Comparison of ENCODE assay signal across 9 cellular contexts in the genomic region with DNA sequence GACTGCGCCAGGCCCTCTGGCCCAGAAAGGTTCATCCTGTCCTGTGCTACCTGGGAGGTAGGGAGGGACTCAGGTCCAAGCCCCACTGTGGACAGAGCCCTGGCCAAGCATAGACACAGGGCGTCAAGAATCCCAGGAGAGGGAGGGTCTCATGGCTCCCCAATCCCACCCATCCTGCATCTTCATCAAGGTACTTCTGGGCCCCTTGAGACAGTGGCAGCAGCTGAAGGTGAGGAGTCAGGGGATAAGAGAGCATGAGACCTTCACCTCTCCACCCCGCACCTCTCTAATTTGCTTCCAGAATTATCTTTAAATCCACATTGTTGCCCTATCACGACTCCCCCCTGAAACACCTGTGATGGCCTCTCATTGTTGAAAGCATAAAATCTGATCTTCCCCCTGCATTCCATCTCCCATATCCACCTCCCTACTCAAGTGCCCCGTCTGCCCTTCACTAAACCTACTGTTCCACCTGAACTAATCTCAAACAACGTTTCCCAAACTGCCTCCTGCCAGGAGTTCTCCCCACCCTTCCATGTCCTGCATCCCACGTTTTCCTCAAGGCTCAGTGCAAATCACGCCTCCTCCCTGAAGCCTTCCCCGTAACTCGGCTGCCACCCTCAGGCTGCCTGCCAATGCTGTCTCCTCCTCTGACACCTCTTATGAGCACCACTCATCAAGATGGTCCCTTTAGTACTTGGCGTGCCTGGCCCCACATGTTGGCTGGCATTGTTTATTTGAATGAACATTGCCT. TPM values are rescaled to one million over a fixed set of nuclear protein-coding genes. Genes with fewer than 3 reads are reported as not detected.
A peak's percentile ranks its signal among the peaks of the same experiment; 100 is the strongest.
DNase-seq lines count a peak whose midpoint lies in the region; ATAC-seq and TF ChIP-seq lines count a peak whose summit lies in the region.
"Had no signal": no experiment of that assay in that cellular context is flagged by ENCODE, and none has a peak within 500 bp of the region (broad histone marks: within the 10 kb centered on the region; RNA-seq: fewer than 3 reads in every experiment).

No MANE protein-coding gene starts in this region.

- peaks cover 48% of the 10 kb centered on the region for H3K4me1 Mint-ChIP-seq in chondrocyte (ENCODE audit: low read depth)

- no peaks in the 10 kb centered on the region for H3K27me3 Mint-ChIP-seq in chondrocyte (ENCODE audit: low read depth)

- DNase-seq in ELR (ENCODE audit: low read depth) (peak; percentile 74), NCI-H446 treated with DMSO at 0.1 percent for 48 hours (lab: John Stamatoyannopoulos, UW) (peak; percentile 6), chondrocyte (ENCODE audit: low spot score) (no peak), mucosa of gallbladder (ENCODE audit: low spot score) (peak; percentile 48), NK-92 (lab: John Stamatoyannopoulos, UW; ENCODE audit: unreplicated experiment) (no peak)
- DNase-seq in effector CD8-positive, alpha-beta T cell (lab: John Stamatoyannopoulos, UW), result no peak
- DNase-seq in activated T-cell treated with anti-CD3 and anti-CD28 coated beads, Interleukin-2, amount 50 U/mL, for 1 hour, result no peak
- DNase-seq: occipital lobe had no signal

- H3K27ac Mint-ChIP-seq in chondrocyte (ENCODE audit: unreplicated experiment), result peak overlapping the region; percentile 79

- no peaks in the 10 kb centered on the region for H3K9me3 Mint-ChIP-seq in chondrocyte (ENCODE audit: low read depth)

- no peak overlapping the region for H3K4me3 Mint-ChIP-seq in chondrocyte (ENCODE audit: unreplicated experiment)

- ATAC-seq in GM19351 (IDR thresholded peaks at IDR 0.05; ENCODE audit: unreplicated experiment), result no peak

- TF ChIP-seq CTCF in chondrocyte (IDR thresholded peaks at IDR 0.05), result peak; percentile 44

- H3K36me3 Mint-ChIP-seq in chondrocyte (ENCODE audit: low read depth), result no peaks in the 10 kb centered on the region

RNA-seq across cellular contexts. Expression of a gene that starts 27.1 kb away (rescaled TPM):
- total RNA-seq in chondrocyte (44.7 to 173 TPM (median 172 TPM) in 3 replicates), mucosa of gallbladder (564 TPM)

RNA-seq across cellular contexts. Expression of a gene that starts 30.3 kb away (rescaled TPM):
- total RNA-seq in chondrocyte (270 to 336 TPM (median 323 TPM) in 3 replicates), mucosa of gallbladder (546 TPM)

Comparison
In these comparisons a context has a peak if more than half of its experiments do, and no peak if none do; other contexts are left out.
1. DNase-seq: peak in ELR (single experiment), NCI-H446 treated with DMSO at 0.1 percent for 48 hours (single experiment) and mucosa of gallbladder (single experiment); none in chondrocyte (single experiment), NK-92 (single experiment), effector CD8-positive, alpha-beta T cell (single experiment) and activated T-cell treated with anti-CD3 and anti-CD28 coated beads, Interleukin-2, amount 50 U/mL, for 1 hour (single experiment).